Comparison of ENCODE assay signal across 8 cellular contexts in the genomic region with DNA sequence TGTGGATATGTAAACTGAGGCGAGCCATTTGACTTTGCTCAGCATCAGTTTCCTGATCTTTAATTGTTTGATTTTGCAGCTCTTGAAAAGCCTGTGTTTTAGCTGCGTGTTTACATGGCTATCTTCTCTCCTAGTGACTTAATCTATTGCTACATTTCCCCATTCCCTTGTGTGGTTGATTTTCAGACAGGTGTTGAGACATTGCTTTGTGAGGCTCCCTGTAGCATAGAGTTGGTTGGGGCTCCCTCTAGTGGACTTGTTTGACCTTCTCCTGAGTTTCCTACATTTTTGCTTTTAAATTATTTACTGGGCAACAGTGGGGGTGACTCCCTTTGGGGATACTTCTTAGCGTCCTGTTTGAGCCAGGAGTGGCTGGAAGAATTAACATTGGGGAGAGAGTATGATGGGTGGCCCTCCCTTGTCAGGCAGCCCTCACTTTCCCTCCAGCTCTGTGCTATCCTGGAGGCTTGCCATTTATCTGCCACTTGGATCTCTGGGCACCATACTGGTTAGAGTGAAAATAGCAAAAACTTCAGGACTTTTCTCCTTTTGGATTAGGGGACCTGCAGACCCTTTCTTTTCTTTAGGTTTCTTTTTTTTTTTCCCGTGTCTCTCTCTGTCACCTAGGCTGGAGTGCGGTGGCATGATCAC. TPM values are rescaled to one million over a fixed set of nuclear protein-coding genes. Genes with fewer than 3 reads are reported as not detected.
DNase-seq lines count a peak whose midpoint lies in the region; ATAC-seq, FAIRE-seq and TF ChIP-seq lines count a peak whose summit lies in the region.

No MANE protein-coding gene starts in this region.

- ATAC-seq in esophagus mucosa, result peak; percentile 92
- peak; percentile 98 for ATAC-seq in naive thymus-derived CD4-positive, alpha-beta T cell

- H3K27ac Mint-ChIP-seq in naive thymus-derived CD4-positive, alpha-beta T cell, result no peak overlapping the region

- no peak overlapping the region for H2AFZ ChIP-seq in Karpas-422 (ENCODE audit: low read length)
- 0 out of 2 replicates have a peak overlapping the region, but pooled peaks have one; percentile 3 for H2AFZ ChIP-seq in OCI-LY7 (ENCODE audit: low read length)

- no peaks in the 10 kb centered on the region for H3K9me2 ChIP-seq in Karpas-422 (replicated peaks; ENCODE audit: insufficient read depth, low read length)
- H3K9me2 ChIP-seq in OCI-LY7 (ENCODE audit: insufficient read depth, low read length), result no peaks in the 10 kb centered on the region

- H3K4me3 Mint-ChIP-seq in naive thymus-derived CD4-positive, alpha-beta T cell, result no peak overlapping the region

- TF ChIP-seq CTCF in OCI-LY7 (conservative IDR thresholded peaks at IDR 0.05; ENCODE audit: low read length) (peak; percentile 96), stomach (IDR thresholded peaks at IDR 0.05) (peak in 5 of 7 experiments; percentile 55 to 91 (median 75))

- no peak for TF ChIP-seq EP300 in stomach (IDR thresholded peaks at IDR 0.05)

- POLR2A ChIA-PET in OCI-LY7 (lab: Charles Lee), result interaction anchor here (0.6 to 1.3 kb wide), 7 partner anchors 9 to 129 kb away, joined by 3 to 4 read pairs (median 3); a partner anchor contains a TSS
- POLR2A ChIA-PET in naive thymus-derived CD4-positive, alpha-beta T cell (lab: Charles Lee), result interaction anchor here (0.6 to 2.9 kb wide), 9 partner anchors 25 to 664 kb away, joined by 3 to 14 read pairs (median 4); a partner anchor contains a TSS

- peaks cover 0 to 10% (median 5%) of the 10 kb centered on the region in 7 donors for H3K4me1 Mint-ChIP-seq in naive thymus-derived CD4-positive, alpha-beta T cell

- WGBS in stomach, 5 donors, result 27 to 42% (median 38%) methylated on average over 5 of the region's 5 CpGs

- H3K79me2 ChIP-seq in Karpas-422 (ENCODE audit: low read length), result no peaks in the 10 kb centered on the region
- H3K79me2 ChIP-seq in OCI-LY7 (ENCODE audit: insufficient read depth, low read depth, low read length), result no peaks in the 10 kb centered on the region

- no TSS peak for BruUV-seq in OCI-LY7 (replicated peaks; lab: Mats Ljungman, UMichigan)

- H3K9me3 ChIP-seq in Karpas-422 (ENCODE audit: low read length) (no peaks in the 10 kb centered on the region), OCI-LY7 (ENCODE audit: low read length) (no peaks in the 10 kb centered on the region), stomach (no peaks in the 10 kb centered on the region)
- no peaks in the 10 kb centered on the region for H3K9me3 ChIP-seq in naive thymus-derived CD4-positive, alpha-beta T cell (ENCODE audit: control insufficient read depth in 2 of 3, low read length in 3 of 3)

- TF ChIP-seq POLR2A in stomach (IDR thresholded peaks at IDR 0.05), result no peak

- H3K27ac ChIP-seq in Karpas-422 (ENCODE audit: low read length), result no peak overlapping the region
- H3K27ac ChIP-seq in OCI-LY7 (ENCODE audit: low read depth, low read length, poor library complexity, severe bottlenecking), result no peak overlapping the region
- H3K27ac ChIP-seq in naive thymus-derived CD4-positive, alpha-beta T cell (ENCODE audit: low read depth, low read length), result no peak overlapping the region
- peak overlapping the region in 3 of 5 donors; percentile 16 to 58 (median 36) for H3K27ac ChIP-seq in stomach

- peak; percentile 65 for DNase-seq in 8988T
- peak; percentile 66 for DNase-seq in GM18507 (ENCODE audit: extremely low spot score, insufficient read length, low read depth)
- peak; percentile 86 for DNase-seq in Karpas-422
- DNase-seq in OCI-LY7 (ENCODE audit: low spot score), result peak; percentile 89
- DNase-seq in activated T-cell treated with anti-CD3 and anti-CD28 coated beads for 1 hour (ENCODE audit: low read depth), result peak; percentile 56
- peak in 8 of 9 donors; percentile 51 to 84 (median 78) for DNase-seq in naive thymus-derived CD4-positive, alpha-beta T cell
- DNase-seq in stomach, result peak; percentile 76

- H3K27me3 Mint-ChIP-seq in naive thymus-derived CD4-positive, alpha-beta T cell, result peaks cover 0 to 5% (median 0%) of the 10 kb centered on the region in 5 donors

- H3K4me1 ChIP-seq in Karpas-422 (ENCODE audit: low read length), result no peaks in the 10 kb centered on the region
- peaks cover 3% of the 10 kb centered on the region for H3K4me1 ChIP-seq in OCI-LY7 (ENCODE audit: insufficient read depth, low read length, poor library complexity, severe bottlenecking)
- H3K4me1 ChIP-seq in naive thymus-derived CD4-positive, alpha-beta T cell (ENCODE audit: control insufficient read depth in 2 of 2, insufficient read depth in 2 of 2, low read length in 2 of 2), result no peaks in the 10 kb centered on the region
- peaks cover 0 to 25% (median 9%) of the 10 kb centered on the region in 4 donors for H3K4me1 ChIP-seq in stomach

- H3K4me3 ChIP-seq in Karpas-422 (ENCODE audit: low read length) (no peak overlapping the region), OCI-LY7 (ENCODE audit: low read depth, low read length, poor library complexity, severe bottlenecking) (no peak overlapping the region), stomach (no peak overlapping the region)
- H3K4me3 ChIP-seq in naive thymus-derived CD4-positive, alpha-beta T cell (ENCODE audit: low read length), result no peak overlapping the region

- H3K4me2 ChIP-seq in Karpas-422 (ENCODE audit: low read depth, low read length, poor library complexity, severe bottlenecking) (no peak overlapping the region), OCI-LY7 (ENCODE audit: low read length) (no peak overlapping the region)

- H3K27me3 ChIP-seq in Karpas-422 (ENCODE audit: low read length) (no peaks in the 10 kb centered on the region), stomach (no peaks in the 10 kb centered on the region)
- no peaks in the 10 kb centered on the region for H3K27me3 ChIP-seq in naive thymus-derived CD4-positive, alpha-beta T cell (ENCODE audit: control insufficient read depth in 2 of 2, insufficient read depth in 2 of 2, low read length in 2 of 2)

- intact Hi-C loops in OCI-LY7 (cut with micrococcal nuclease; ENCODE audit: unreplicated experiment), result loop anchor here (1.0 to 2.0 kb wide), 5 partner anchors 28 to 140 kb away; a partner anchor contains a TSS
- intact Hi-C loops in naive thymus-derived CD4-positive, alpha-beta T cell (cut with micrococcal nuclease), result loop anchor here (1.0 to 5.0 kb wide), 13 partner anchors 29 to 290 kb away; a partner anchor contains a TSS
- intact Hi-C loops in stomach (cut with DNase I; ENCODE audit: low total_unique reads), result no loop called here

- H3K36me3 ChIP-seq in Karpas-422 (ENCODE audit: insufficient read depth, low read length) (no peaks in the 10 kb centered on the region), OCI-LY7 (ENCODE audit: insufficient read depth, low read length) (no peaks in the 10 kb centered on the region), stomach (no peaks in the 10 kb centered on the region)
- H3K36me3 ChIP-seq in naive thymus-derived CD4-positive, alpha-beta T cell (ENCODE audit: control insufficient read depth in 2 of 3, insufficient read depth in 3 of 3, low read length in 3 of 3), result no peaks in the 10 kb centered on the region

- H3K36me3 Mint-ChIP-seq in naive thymus-derived CD4-positive, alpha-beta T cell, result no peaks in the 10 kb centered on the region

- no peak overlapping the region for H3K9ac ChIP-seq in Karpas-422 (ENCODE audit: low read length)

- FAIRE-seq in GM18507 (lab: Jason Lieb, UNC), result peak; percentile 87

- no peaks in the 10 kb centered on the region for H3K9me3 Mint-ChIP-seq in naive thymus-derived CD4-positive, alpha-beta T cell

- CTCF ChIA-PET in OCI-LY7 (lab: Charles Lee; ENCODE audit: unreplicated experiment), result interaction anchor here (0.6 to 0.9 kb wide), 4 partner anchors 8 to 137 kb away, joined by 3 to 4 read pairs (median 3); no protein-coding TSS in a partner anchor
- CTCF ChIA-PET in naive thymus-derived CD4-positive, alpha-beta T cell (lab: Charles Lee), result interaction anchor here (0.6 to 1.7 kb wide), 22 partner anchors 10 to 227 kb away, joined by 3 to 7 read pairs (median 3); a partner anchor contains a TSS

- H4K20me1 ChIP-seq in Karpas-422 (ENCODE audit: insufficient read depth, low read depth, low read length) (no peaks in the 10 kb centered on the region), OCI-LY7 (ENCODE audit: insufficient read depth, low read length) (no peaks in the 10 kb centered on the region)

RNA-seq across cellular contexts. Expression of a gene that starts 9.2 kb away (rescaled TPM):
- total RNA-seq in Karpas-422 (2014; rRNA removed; shearing (Covaris generic); ENCODE audit: low replicate concordance), result 18.0 and 34.0 TPM in 2 replicates
- total RNA-seq in OCI-LY7 (2014; rRNA removed; shearing (Covaris generic)), result 19.1 and 19.2 TPM in 2 replicates
- total RNA-seq in OCI-LY7 (2022) (58.9 and 59.1 TPM in 2 replicates), esophagus mucosa (11.0 TPM), stomach (10 to 100 TPM in 4 of 5 donors, 1 to 10 TPM in 1; 1.4 to 13.8 (median 11.7) TPM)
- 10 to 100 TPM; 37.0 to 51.8 (median 40.5) TPM for total RNA-seq in naive thymus-derived CD4-positive, alpha-beta T cell
- 10 to 100 TPM; 17.5 to 18.0 TPM for polyA plus RNA-seq in naive thymus-derived CD4-positive, alpha-beta T cell
- polyA plus RNA-seq in stomach, result 1 to 10 TPM; 2.7 to 4.2 (median 3.0) TPM

RNA-seq across cellular contexts. Expression of a gene that starts 11.7 kb away (rescaled TPM):
- total RNA-seq in Karpas-422 (2014; rRNA removed; shearing (Covaris generic); ENCODE audit: low replicate concordance), result not detected in 2 replicates
- not detected in 2 replicates for total RNA-seq in OCI-LY7 (2014; rRNA removed; shearing (Covaris generic))
- not detected in 2 replicates for total RNA-seq in OCI-LY7 (2022)
- not detected for total RNA-seq in esophagus mucosa
- total RNA-seq in naive thymus-derived CD4-positive, alpha-beta T cell, result 1 to 10 TPM in 3 of 5 experiments, under 1 TPM in 2; 0.19 to 2.2 (median 1.2) TPM
- not detected for polyA plus RNA-seq in naive thymus-derived CD4-positive, alpha-beta T cell
- total RNA-seq in stomach, result 100 to 1,000 TPM in 1 of 5 donors, 10 to 100 TPM in 1, 1 to 10 TPM in 2, not detected in 1; 3.3 to 130 (median 9.5) TPM
- 1 to 10 TPM in 2 of 3 donors, under 1 TPM in 1; 0.13 to 2.4 (median 2.1) TPM for polyA plus RNA-seq in stomach

RNA-seq across cellular contexts. Expression of a gene that starts 28.4 kb away (rescaled TPM):
- 2.7 and 7.5 TPM in 2 replicates for total RNA-seq in Karpas-422 (2014; rRNA removed; shearing (Covaris generic); ENCODE audit: low replicate concordance)
- 2.1 and 2.8 TPM in 2 replicates for total RNA-seq in OCI-LY7 (2014; rRNA removed; shearing (Covaris generic))
- total RNA-seq in OCI-LY7 (2022), result 8.8 and 10.6 TPM in 2 replicates
- total RNA-seq in esophagus mucosa, result 60.3 TPM
- 10 to 100 TPM in 2 of 5 experiments, 1 to 10 TPM in 3; 8.3 to 19.5 (median 9.8) TPM for total RNA-seq in naive thymus-derived CD4-positive, alpha-beta T cell
- 10 to 100 TPM in 1 of 2 donors, 1 to 10 TPM in 1; 6.5 to 10.6 TPM for polyA plus RNA-seq in naive thymus-derived CD4-positive, alpha-beta T cell
- total RNA-seq in stomach, result 100 to 1,000 TPM in 1 of 5 donors, 10 to 100 TPM in 3, 1 to 10 TPM in 1; 7.0 to 101 (median 17.9) TPM
- polyA plus RNA-seq in stomach, result 10 to 100 TPM in 1 of 3 donors, 1 to 10 TPM in 2; 3.8 to 10.4 (median 4.8) TPM

RNA-seq across cellular contexts. Expression of a gene that starts 48.1 kb away (rescaled TPM):
- not detected in 2 replicates for total RNA-seq in Karpas-422 (2014; rRNA removed; shearing (Covaris generic); ENCODE audit: low replicate concordance)
- not detected in 2 replicates for total RNA-seq in OCI-LY7 (2014; rRNA removed; shearing (Covaris generic))
- total RNA-seq in OCI-LY7 (2022) (not detected in 2 replicates), esophagus mucosa (0.52 TPM), stomach (under 1 TPM in 1 of 5 donors, not detected in 4; 0.37 TPM)
- total RNA-seq in naive thymus-derived CD4-positive, alpha-beta T cell, result under 1 TPM in 1 of 5 experiments, not detected in 4; 0.13 TPM
- not detected for polyA plus RNA-seq in naive thymus-derived CD4-positive, alpha-beta T cell
- under 1 TPM in 2 of 3 donors, not detected in 1; 0.06 to 0.10 TPM for polyA plus RNA-seq in stomach

Comparison
In these comparisons a context has a peak if more than half of its experiments do, and no peak if none do; other contexts are left out.
1. H3K27ac ChIP-seq: peak in stomach (3 of 5); none in Karpas-422 (single experiment), OCI-LY7 (single experiment) and naive thymus-derived CD4-positive, alpha-beta T cell (single experiment).
2. Peak in every context shown above with its lines, with median percentiles within 50 percentile points of each other: DNase-seq.